8 cellular contexts compared by ENCODE assay signal in genomic region chr1:155135416-155136197, GRCh38. TPM values are rescaled to one million over a fixed set of nuclear protein-coding genes. Genes with fewer than 3 reads are reported as not detected.
A peak's percentile ranks its signal among the peaks of the same experiment; 100 is the strongest.
DNase-seq lines count a peak whose midpoint lies in the region; ATAC-seq, FAIRE-seq and TF ChIP-seq lines count a peak whose summit lies in the region.

Gene SLC50A1 (plus strand): TSS chr1:155135852. CDS start chr1:155135912, 60 bp downstream.

- H3K4me3 ChIP-seq in small intestine (ENCODE audit: low read depth in 1 of 2, low read length in 2 of 2) = peak within 1 kb of the TSS; percentile 67 to 79

- no peaks in the 10 kb centered on the region for H3K27me3 ChIP-seq in small intestine (ENCODE audit: control insufficient read depth in 2 of 2, insufficient read depth in 2 of 2, low read length in 2 of 2)

- TF ChIP-seq CTCF in VCaP (conservative IDR thresholded peaks at IDR 0.05) = peak; percentile 40; the same call in 1 of the 2 replicates

- in situ Hi-C loops in ACHN (cut with HindIII; ENCODE audit: low pct_ligation_motif_present, low pct_unique_long_range_greater_than_20kb, low sequenced_read_pairs) (no loop called here), T47D (cut with HindIII; ENCODE audit: low pct_unique_long_range_greater_than_20kb, low sequenced_read_pairs) (no loop called here)

- peaks cover 0 to 6% of the 10 kb centered on the region in 2 donors for H3K36me3 ChIP-seq in small intestine (ENCODE audit: control insufficient read depth in 2 of 2, insufficient read depth in 2 of 2, low read length in 2 of 2)

- ATAC-seq in GM18907 (IDR thresholded peaks at IDR 0.05; ENCODE audit: unreplicated experiment) (peak; percentile 64), HG03159 (IDR thresholded peaks at IDR 0.05; ENCODE audit: unreplicated experiment) (peak; percentile 74)

- H3K4me1 ChIP-seq in small intestine (ENCODE audit: control insufficient read depth in 2 of 2, insufficient read depth in 1 of 2, low read depth in 1 of 2, low read length in 1 of 2) = peaks cover 4 to 7% of the 10 kb centered on the region in 2 donors

- no peak for FAIRE-seq in small intestine (lab: Jason Lieb, UNC)

- H3K27ac ChIP-seq in VCaP (peak within 1 kb of the TSS; percentile 100), small intestine (ENCODE audit: low read depth in 1 of 2, low read length in 1 of 2) (peak within 1 kb of the TSS; percentile 96 to 98)

- H3K9me3 ChIP-seq in small intestine (ENCODE audit: control insufficient read depth, low read depth) = no peaks in the 10 kb centered on the region

- 0 to 1% (median 1%) methylated on average over 48 to 62 of the region's 62 CpGs for WGBS in small intestine, 3 donors

- peak; percentile 97 for DNase-seq in ACHN
- DNase-seq in NCI-H2227 (lab: John Stamatoyannopoulos, UW; ENCODE audit: unreplicated experiment) = peak; percentile 98
- DNase-seq in T47D (ENCODE audit: low read depth in 1 of 2, low spot score in 1 of 2) = peak; percentile 87 to 95
- DNase-seq in iPS-NIHi11 (ENCODE audit: low spot score) = peak; percentile 96
- DNase-seq in small intestine = peak; percentile 90

RNA-seq across cellular contexts. Expression of gene SLC50A1, which starts in this region (rescaled TPM):
- 10 to 100 TPM; 44.6 to 99.5 (median 55.9) TPM for polyA plus RNA-seq in small intestine

Comparison
In these comparisons a context has a peak if more than half of its experiments do, and no peak if none do; other contexts are left out.
1. Peak in every context shown above with its lines: DNase-seq, ATAC-seq, H3K4me3 ChIP-seq and H3K27ac ChIP-seq.